ENCODE assay signal across 12 cellular contexts in genomic region chr9:98924971-98925820, GRCh38. TPM values are rescaled to one million over a fixed set of nuclear protein-coding genes. Genes with fewer than 3 reads are reported as not detected.
"Had no signal": no experiment of that assay in that cellular context is flagged by ENCODE, and none has a peak within 500 bp of the region (broad histone marks: within the 10 kb centered on the region; RNA-seq: fewer than 3 reads in every experiment).

No MANE protein-coding gene starts in this region.

- FAIRE-seq: islet of Langerhans had no signal

- DNase-seq: activated CD4-positive, alpha-beta T cell treated with anti-CD3 and anti-CD28 coated beads, Interleukin-2, amount 50 U/mL, for 1 hour; activated naive CD4-positive, alpha-beta T cell treated with anti-CD3 and anti-CD28 coated beads for 36 hours; activated naive CD8-positive, alpha-beta T cell treated with anti-CD3 and anti-CD28 coated beads, Interleukin-2, amount 50 U/mL, for 24 hours; aorta; mesendoderm; stimulated activated CD4-positive, alpha-beta T cell treated with anti-CD3 and anti-CD28 coated beads, Interleukin-2, amount 100 ng/mL, for 48 hours; stimulated activated naive CD4-positive, alpha-beta T cell had no signal

- H3K27ac Mint-ChIP-seq: activated naive CD4-positive, alpha-beta T cell treated with anti-CD3 and anti-CD28 coated beads for 36 hours; activated naive CD8-positive, alpha-beta T cell treated with anti-CD3 and anti-CD28 coated beads, Interleukin-2, amount 50 U/mL, for 24 hours; activated T-helper 2 cell treated with anti-CD3 and anti-CD28 coated beads, Interferon-gamma antibody, Interleukin-2, Interleukin-4, amounts not matched to agents 10 μg/mL and 5 μg/mL and 100 μg/mL, durations not matched to agents 14 hours and 24 hours and 36 hours; T-helper 2 cell treated with Interferon-gamma antibody and Interleukin-4, amounts not matched to agents 5 μg/mL and 100 μg/mL, for 36 hours had no signal

- H3K9me3 ChIP-seq: ovary, tibial nerve had no signal

- H3K4me1 Mint-ChIP-seq: activated naive CD8-positive, alpha-beta T cell treated with anti-CD3 and anti-CD28 coated beads, Interleukin-2, amount 50 U/mL, for 24 hours had no signal

- H3K4me3 ChIP-seq: ovary, tibial nerve had no signal

- H3K27me3 ChIP-seq: ovary, tibial nerve had no signal

- H3K9me3 Mint-ChIP-seq: activated naive CD4-positive, alpha-beta T cell treated with anti-CD3 and anti-CD28 coated beads for 36 hours; activated naive CD8-positive, alpha-beta T cell treated with anti-CD3 and anti-CD28 coated beads, Interleukin-2, amount 50 U/mL, for 24 hours; activated T-helper 2 cell treated with anti-CD3 and anti-CD28 coated beads, Interferon-gamma antibody, Interleukin-2, Interleukin-4, amounts not matched to agents 10 μg/mL and 5 μg/mL and 100 μg/mL, durations not matched to agents 14 hours and 24 hours and 36 hours; T-helper 2 cell treated with Interferon-gamma antibody and Interleukin-4, amounts not matched to agents 5 μg/mL and 100 μg/mL, for 36 hours had no signal

- ATAC-seq: activated naive CD8-positive, alpha-beta T cell treated with anti-CD3 and anti-CD28 coated beads, Interleukin-2, amount 50 U/mL, for 24 hours had no signal

- H3K36me3 ChIP-seq: ovary, tibial nerve had no signal

- H3K4me3 Mint-ChIP-seq: activated naive CD4-positive, alpha-beta T cell treated with anti-CD3 and anti-CD28 coated beads for 36 hours; activated naive CD8-positive, alpha-beta T cell treated with anti-CD3 and anti-CD28 coated beads, Interleukin-2, amount 50 U/mL, for 24 hours; T-helper 2 cell treated with Interferon-gamma antibody and Interleukin-4, amounts not matched to agents 5 μg/mL and 100 μg/mL, for 36 hours had no signal

- H3K27ac ChIP-seq: ovary had no signal

RNA-seq across cellular contexts. Expression of gene COL15A1, which starts 18.5 kb away (rescaled TPM):
- total RNA-seq: activated T-helper 2 cell treated with anti-CD3 and anti-CD28 coated beads, Interferon-gamma antibody, Interleukin-2, Interleukin-4, amounts not matched to agents 10 μg/mL and 5 μg/mL and 100 μg/mL, durations not matched to agents 14 hours and 24 hours and 36 hours had no signal
